Comparison of ENCODE assay signal across 6 cellular contexts in the genomic region with DNA sequence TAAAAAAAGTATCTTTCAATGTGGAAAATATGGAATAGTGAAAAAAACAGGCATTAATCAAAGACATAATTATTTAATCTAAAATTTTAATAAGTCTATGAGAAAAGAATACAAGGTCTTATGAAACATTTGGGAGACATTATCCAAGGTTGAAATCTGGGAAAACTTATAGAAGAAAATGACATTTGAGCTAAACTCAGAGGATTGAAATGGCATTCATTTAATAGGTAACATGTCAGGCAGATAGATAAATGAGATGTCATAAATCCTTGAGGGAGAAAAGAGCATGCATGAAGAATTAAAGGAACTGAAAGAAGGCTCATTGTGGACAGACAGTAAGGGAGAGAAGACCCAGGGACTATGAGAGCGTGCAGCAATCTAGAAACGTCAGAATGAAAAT.
"Had no signal": no experiment of that assay in that cellular context is flagged by ENCODE, and none has a peak within 500 bp of the region (broad histone marks: within the 10 kb centered on the region; RNA-seq: fewer than 3 reads in every experiment).

No MANE protein-coding gene starts in this region.

- DNase-seq: GM23248, GOT3, H7, HCEC 1CT, IMR-90 had no signal

- H3K4me3 ChIP-seq: GM23248 had no signal

- FAIRE-seq: HTR-8/SVneo had no signal
